19 cellular contexts compared by ENCODE assay signal in genomic region chr2:219527076-219527394, GRCh38. TPM values are rescaled to one million over a fixed set of nuclear protein-coding genes. Genes with fewer than 3 reads are reported as not detected.
DNase-seq lines count a peak whose midpoint lies in the region; ATAC-seq and TF ChIP-seq lines count a peak whose summit lies in the region.
"Had no signal": no experiment of that assay in that cellular context is flagged by ENCODE, and none has a peak within 500 bp of the region (broad histone marks: within the 10 kb centered on the region; RNA-seq: fewer than 3 reads in every experiment).

No MANE protein-coding gene starts in this region.

- H3K36me3 Mint-ChIP-seq in nephron progenitor cell (ENCODE audit: low read depth): no peaks in the 10 kb centered on the region

- DNase-seq in DMS53 (lab: John Stamatoyannopoulos, UW) (peak; percentile 79), NCI-H2196 treated with DMSO at 0.1 percent for 48 hours (lab: John Stamatoyannopoulos, UW; ENCODE audit: unreplicated experiment) (peak; percentile 58), glomerular visceral epithelial cell (ENCODE audit: extremely low spot score) (peak; percentile 28), nephron progenitor cell (no peak), mucosa of gallbladder (ENCODE audit: low spot score) (no peak), GOT3 (lab: John Stamatoyannopoulos, UW) (no peak)
- DNase-seq: activated CD4-positive, alpha-beta T cell treated with anti-CD3 and anti-CD28 coated beads, Interleukin-2, amount 50 U/mL, for 1 hour; activated naive CD4-positive, alpha-beta T cell treated with Interleukin-2 at 50 U/mL for 16 hours; activated T-cell treated with anti-CD3 and anti-CD28 coated beads for 4 hours; AML-193; hippocampal formation; kidney glomerular epithelial cell; NCI-H446 treated with DMSO at 0.1 percent for 48 hours; small intestine; T-helper 9 cell had no signal

- no peak overlapping the region for H3K27ac Mint-ChIP-seq in nephron progenitor cell
- H3K27ac Mint-ChIP-seq: GM23338 had no signal

- H3K4me3 Mint-ChIP-seq in nephron progenitor cell: peak overlapping the region; percentile 34
- H3K4me3 Mint-ChIP-seq: GM23338 had no signal

- H3K27me3 Mint-ChIP-seq in nephron progenitor cell (ENCODE audit: low read depth, poor library complexity): peaks cover 64% of the 10 kb centered on the region

- TF ChIP-seq CTCF in nephron progenitor cell (IDR thresholded peaks at IDR 0.05): no peak

- ATAC-seq in GM18498 (IDR thresholded peaks at IDR 0.05; ENCODE audit: unreplicated experiment) (no peak), GM21526 (IDR thresholded peaks at IDR 0.05; ENCODE audit: low FRiP score, unreplicated experiment) (no peak)
- ATAC-seq: GM23338 had no signal

- H3K4me1 Mint-ChIP-seq in nephron progenitor cell: peaks cover 60% of the 10 kb centered on the region

- no peaks in the 10 kb centered on the region for H3K9me3 Mint-ChIP-seq in nephron progenitor cell
- H3K9me3 Mint-ChIP-seq: GM23338 had no signal

RNA-seq across cellular contexts. Expression of gene ASIC4, which starts 12.8 kb away (rescaled TPM):
- total RNA-seq in mucosa of gallbladder: not detected
- total RNA-seq: SK-MEL-5 had no signal

RNA-seq across cellular contexts. Expression of gene CHPF, which starts 16.6 kb away (rescaled TPM):
- 103 TPM for total RNA-seq in mucosa of gallbladder

RNA-seq across cellular contexts. Expression of gene TMEM198, which starts 16.8 kb away (rescaled TPM):
- total RNA-seq in mucosa of gallbladder: 4.4 TPM

RNA-seq across cellular contexts. Expression of gene GMPPA, which starts 28.3 kb away (rescaled TPM):
- total RNA-seq in mucosa of gallbladder: 49.2 TPM

RNA-seq across cellular contexts. Expression of gene OBSL1, which starts 44.3 kb away (rescaled TPM):
- total RNA-seq in mucosa of gallbladder: 57.8 TPM

Comparison
In these comparisons a context has a peak if more than half of its experiments do, and no peak if none do; other contexts are left out.
1. DNase-seq: peak in DMS53 (single experiment), NCI-H2196 treated with DMSO at 0.1 percent for 48 hours (single experiment) and glomerular visceral epithelial cell (single experiment); none in nephron progenitor cell (single experiment), mucosa of gallbladder (single experiment) and GOT3 (single experiment).